ENCODE assay signal across 1 cellular context in genomic region chr11:17375547-17375946, GRCh38.
TF ChIP-seq lines count a peak whose summit lies in the region.

No MANE protein-coding gene starts in this region.

TF ChIP-seq in HepG2, 621 proteins besides CTCF, POLR2A, EP300 and RAD21:
- no peak for TF ChIP-seq BCL6 (CRISPR knock-in tag; IDR thresholded peaks at IDR 0.05)
- peak; percentile 58 to 64 for TF ChIP-seq MAFK (conservative IDR thresholded peaks at IDR 0.05 in 1 of 2, IDR thresholded peaks at IDR 0.05 in 1 of 2; ENCODE audit: low read length in 2 of 2)
- TF ChIP-seq ISL2 (CRISPR knock-in tag; IDR thresholded peaks at IDR 0.05), result no peak
- no peak for TF ChIP-seq ZNF235 (CRISPR knock-in tag; IDR thresholded peaks at IDR 0.05; ENCODE audit: borderline replicate concordance)
- no peak for TF ChIP-seq ZNF350 (CRISPR knock-in tag; IDR thresholded peaks at IDR 0.05; ENCODE audit: borderline replicate concordance, low read depth)
- no peak for TF ChIP-seq IKZF4 (CRISPR knock-in tag; IDR thresholded peaks at IDR 0.05; ENCODE audit: borderline replicate concordance, low read depth, not compliant biosample characterization)
- no peak for TF ChIP-seq TCF7L2 (IDR thresholded peaks at IDR 0.05; ENCODE audit: low read depth, low read length)
- TF ChIP-seq HDAC2 (CRISPR knock-in tag; IDR thresholded peaks at IDR 0.05), result no peak
- 0 out of 2 replicates have a peak, but pooled peaks have one; percentile 40 for TF ChIP-seq MAFF (IDR thresholded peaks at IDR 0.05; ENCODE audit: low read depth, low read length)
- no peak for TF ChIP-seq NR2F1 (CRISPR knock-in tag; IDR thresholded peaks at IDR 0.05)
- TF ChIP-seq NR2F2 (IDR thresholded peaks at IDR 0.05; ENCODE audit: borderline replicate concordance, low read depth), result no peak
- no peak for TF ChIP-seq MEIS1 (CRISPR knock-in tag; IDR thresholded peaks at IDR 0.05; ENCODE audit: borderline replicate concordance)
- no peak for TF ChIP-seq KMT2A (CRISPR knock-in tag; IDR thresholded peaks at IDR 0.05)
- no peak for TF ChIP-seq RXRB (CRISPR knock-in tag; IDR thresholded peaks at IDR 0.05; ENCODE audit: borderline replicate concordance)
- no peak for TF ChIP-seq HNRNPLL (IDR thresholded peaks at IDR 0.05; ENCODE audit: low read depth, low read length, poor library complexity, severe bottlenecking)
- no peak for TF ChIP-seq TOPORS (CRISPR knock-in tag; IDR thresholded peaks at IDR 0.05)
- no peak for TF ChIP-seq MED1 (CRISPR knock-in tag; IDR thresholded peaks at IDR 0.05)
- no peak for TF ChIP-seq RERE (CRISPR knock-in tag; IDR thresholded peaks at IDR 0.05; ENCODE audit: low read depth)
